9 cellular contexts compared by ENCODE assay signal in the genomic region with DNA sequence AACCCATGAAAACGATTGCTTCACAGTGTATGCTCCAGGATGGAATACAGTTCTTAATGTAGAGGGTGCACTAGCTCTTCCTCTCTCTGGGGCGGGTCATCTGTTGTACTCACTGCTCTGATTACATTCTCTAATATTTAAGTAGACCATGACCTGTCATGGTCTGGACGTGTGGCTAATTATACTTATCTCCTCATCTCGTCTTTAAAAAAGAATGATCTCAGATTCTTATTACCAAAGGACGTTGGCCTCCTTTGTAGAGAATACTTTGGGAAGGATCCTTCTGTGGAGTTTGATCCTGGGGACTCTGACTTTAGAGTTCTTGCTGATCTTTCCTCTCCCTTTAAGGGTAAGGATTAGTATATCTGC. TPM values are rescaled to one million over a fixed set of nuclear protein-coding genes. Genes with fewer than 3 reads are reported as not detected.
A peak's percentile ranks its signal among the peaks of the same experiment; 100 is the strongest.
DNase-seq lines count a peak whose midpoint lies in the region; ATAC-seq and TF ChIP-seq lines count a peak whose summit lies in the region.
"Had no signal": no experiment of that assay in that cellular context is flagged by ENCODE, and none has a peak within 500 bp of the region (broad histone marks: within the 10 kb centered on the region; RNA-seq: fewer than 3 reads in every experiment).

No MANE protein-coding gene starts in this region.

- no peaks in the 10 kb centered on the region for H3K9me3 Mint-ChIP-seq in activated B cell treated with CpG ODN at 0.5 μM for 24 hours
- no peaks in the 10 kb centered on the region for H3K9me3 Mint-ChIP-seq in CD8-positive, alpha-beta T cell

- no peak for TF ChIP-seq POLR2A in HCT116 (IDR thresholded peaks at IDR 0.05; ENCODE audit: borderline replicate concordance, extremely low read depth, insufficient read depth, insufficient read length)

- DNase-seq in HCT116 (ENCODE audit: low read depth, low spot score) = no peak
- no peak for DNase-seq in activated B cell treated with CpG ODN at 0.5 μM for 24 hours
- DNase-seq in stimulated activated naive CD4-positive, alpha-beta T cell treated with Interleukin-2 at 50 U/mL for 16 hours (lab: John Stamatoyannopoulos, UW) = no peak
- no peak for DNase-seq in GM10266 (ENCODE audit: extremely low spot score)
- DNase-seq in CD8-positive, alpha-beta T cell = no peak
- DNase-seq: T1000 had no signal

- no peaks in the 10 kb centered on the region for H3K9me2 ChIP-seq in HCT116 (ENCODE audit: insufficient read depth)

- H3K27ac Mint-ChIP-seq in activated B cell treated with CpG ODN at 0.5 μM for 24 hours = peak overlapping the region; percentile 68
- no peak overlapping the region for H3K27ac Mint-ChIP-seq in CD8-positive, alpha-beta T cell

- no peaks in the 10 kb centered on the region for H3K9me3 ChIP-seq in HCT116 (ENCODE audit: control insufficient read depth in 1 of 2, insufficient read depth in 1 of 2, low read depth in 1 of 2, low read length in 2 of 2)
- H3K9me3 ChIP-seq in iPS-18c (ENCODE audit: control insufficient read depth, insufficient read depth, low read length) = peaks cover 2% of the 10 kb centered on the region
- H3K9me3 ChIP-seq in skeletal muscle tissue (ENCODE audit: control insufficient read depth in 3 of 3, low read length in 3 of 3) = no peaks in the 10 kb centered on the region
- H3K9me3 ChIP-seq in CD8-positive, alpha-beta T cell (ENCODE audit: low read length) = no peaks in the 10 kb centered on the region

- peaks cover 9% of the 10 kb centered on the region for H3K36me3 Mint-ChIP-seq in activated B cell treated with CpG ODN at 0.5 μM for 24 hours (ENCODE audit: low read depth)
- H3K36me3 Mint-ChIP-seq in CD8-positive, alpha-beta T cell = peaks cover 7% of the 10 kb centered on the region

- H3K27me3 ChIP-seq in HCT116 (ENCODE audit: insufficient read depth, low read length) (no peaks in the 10 kb centered on the region), skeletal muscle tissue (ENCODE audit: control insufficient read depth in 3 of 3, insufficient read depth in 3 of 3, low read length in 3 of 3) (no peaks in the 10 kb centered on the region)
- no peaks in the 10 kb centered on the region for H3K27me3 ChIP-seq in CD8-positive, alpha-beta T cell (ENCODE audit: insufficient read depth, low read length)

- H3K4me3 Mint-ChIP-seq in activated B cell treated with CpG ODN at 0.5 μM for 24 hours = no peak overlapping the region
- no peak overlapping the region for H3K4me3 Mint-ChIP-seq in CD8-positive, alpha-beta T cell

- no TSS peak for BruUV-seq in HCT116 (replicated peaks; lab: Mats Ljungman, UMichigan)

- H3K4me1 Mint-ChIP-seq in activated B cell treated with CpG ODN at 0.5 μM for 24 hours = peaks cover 84% of the 10 kb centered on the region
- H3K4me1 Mint-ChIP-seq in CD8-positive, alpha-beta T cell (ENCODE audit: low read depth) = peaks cover 38% of the 10 kb centered on the region

- RAD21 ChIA-PET in HCT116 (lab: Charles Lee; ENCODE audit: low non-redundant PET in 1 of 2, low total read pairs in 2 of 2, uncharacterized antibody in 2 of 2, unreplicated experiment in 2 of 2) = no interaction called here

- no peak for TF ChIP-seq RAD21 in HCT116 (IDR thresholded peaks at IDR 0.05; ENCODE audit: low read depth)

- H3K4me3 ChIP-seq in HCT116 (replicated peaks in 1 of 2; ENCODE audit: low read depth in 1 of 2, low read length in 2 of 2) = peak overlapping the region in 1 of 2 experiments; percentile 23; a peak in 2 of 4 replicates
- H3K4me3 ChIP-seq in iPS-18c (ENCODE audit: insufficient read depth, low read depth, low read length) = 0 out of 2 replicates have a peak overlapping the region, but pooled peaks have one; percentile 36
- H3K4me3 ChIP-seq in skeletal muscle tissue (ENCODE audit: low read length in 3 of 3) = peak overlapping the region; percentile 35 to 69 (median 64)
- no peak overlapping the region for H3K4me3 ChIP-seq in CD8-positive, alpha-beta T cell (ENCODE audit: low read depth, low read length)

- H3K9ac ChIP-seq in HCT116 (ENCODE audit: low read length) (peak overlapping the region; percentile 28; the same call in 1 of the 2 replicates), skeletal muscle tissue (ENCODE audit: low read depth in 1 of 3, low read length in 3 of 3) (peak overlapping the region; percentile 54 to 75 (median 74))

- peaks cover 74% of the 10 kb centered on the region for H3K79me2 ChIP-seq in HCT116 (ENCODE audit: insufficient read depth, low read length)

- H3K4me2 ChIP-seq in HCT116 (ENCODE audit: low read length) = peak overlapping the region; percentile 65

- intact Hi-C loops in HCT116 (cut with micrococcal nuclease) = no loop called here
- intact Hi-C loops in activated B cell treated with CpG ODN at 0.5 μM for 24 hours (cut with micrococcal nuclease) = no loop called here
- intact Hi-C loops in CD8-positive, alpha-beta T cell (cut with DNase I, micrococcal nuclease) = no loop called here

- H3K4me1 ChIP-seq in HCT116 (ENCODE audit: control insufficient read depth in 1 of 2, insufficient read depth in 2 of 2, low read length in 2 of 2) (peaks cover 36 to 41% of the 10 kb centered on the region in 2 experiments), skeletal muscle tissue (ENCODE audit: control insufficient read depth in 3 of 3, insufficient read depth in 3 of 3, low read length in 3 of 3) (peaks cover 27 to 37% (median 36%) of the 10 kb centered on the region in 3 donors)
- H3K4me1 ChIP-seq in CD8-positive, alpha-beta T cell (ENCODE audit: insufficient read depth, low read length) = no peaks in the 10 kb centered on the region

- ATAC-seq in HCT116 = peak; percentile 24; the same call in 1 of the 2 replicates
- ATAC-seq in activated B cell treated with CpG ODN at 0.5 μM for 24 hours (ENCODE audit: low read depth) = no peak
- no peak for ATAC-seq in GM18511 (IDR thresholded peaks at IDR 0.05; ENCODE audit: unreplicated experiment)
- ATAC-seq in CD8-positive, alpha-beta T cell = no peak

- CTCF ChIA-PET in HCT116 (lab: Charles Lee) = no interaction called here
- CTCF ChIA-PET in activated B cell treated with CpG ODN at 0.5 μM for 24 hours (lab: Charles Lee) = interaction anchor here (1.3 kb wide), 1 partner anchor 10 kb away, joined by 3 read pairs; no protein-coding TSS in a partner anchor
- CTCF ChIA-PET in CD8-positive, alpha-beta T cell (lab: Charles Lee) = no interaction called here

- H3K27ac ChIP-seq in HCT116 (ENCODE audit: low read depth, low read length) (peak overlapping the region; percentile 44), skeletal muscle tissue (ENCODE audit: low read depth, low read length) (peak overlapping the region; percentile 85)
- H3K27ac ChIP-seq in CD8-positive, alpha-beta T cell (ENCODE audit: low read depth, low read length) = no peak overlapping the region

- H4K20me1 ChIP-seq in HCT116 (ENCODE audit: insufficient read depth) = 0 out of 2 replicates have a peak, but pooled peaks cover 5% of the 10 kb centered on the region

- POLR2A ChIA-PET in HCT116 (lab: Charles Lee) (no interaction called here), activated B cell treated with CpG ODN at 0.5 μM for 24 hours (lab: Charles Lee) (interaction anchor here (0.8 to 1.3 kb wide), 2 partner anchors 15 to 19 kb away, joined by 3 to 4 read pairs; no protein-coding TSS in a partner anchor)
- POLR2A ChIA-PET in CD8-positive, alpha-beta T cell (lab: Charles Lee) = interaction anchor here (1.1 kb wide), 1 partner anchor 16 kb away, joined by 3 read pairs; no protein-coding TSS in a partner anchor

- no peak overlapping the region for H2AFZ ChIP-seq in HCT116 (ENCODE audit: low read depth, low read length, poor library complexity, severe bottlenecking)

- H3K27me3 Mint-ChIP-seq in activated B cell treated with CpG ODN at 0.5 μM for 24 hours = no peaks in the 10 kb centered on the region
- H3K27me3 Mint-ChIP-seq in CD8-positive, alpha-beta T cell (ENCODE audit: low read depth) = no peaks in the 10 kb centered on the region

- no peak for TF ChIP-seq CTCF in HCT116 (IDR thresholded peaks at IDR 0.05 in 2 of 3, conservative IDR thresholded peaks at IDR 0.05 in 1 of 3; ENCODE audit: borderline replicate concordance in 1 of 3, insufficient read depth in 1 of 3, low read depth in 2 of 3, low read length in 2 of 3)
- no peak for TF ChIP-seq CTCF in activated B cell treated with CpG ODN at 0.5 μM for 24 hours (IDR thresholded peaks at IDR 0.05)
- TF ChIP-seq CTCF in GM10266 (IDR thresholded peaks at IDR 0.05; ENCODE audit: control insufficient read depth, insufficient read depth, low read depth, missing control alignments) = no peak
- no peak for TF ChIP-seq CTCF in CD8-positive, alpha-beta T cell (IDR thresholded peaks at IDR 0.05)

- H3K36me3 ChIP-seq in HCT116 (ENCODE audit: control insufficient read depth in 1 of 2, insufficient read depth in 2 of 2, low read length in 2 of 2) (no peaks in the 10 kb centered on the region), skeletal muscle tissue (ENCODE audit: control insufficient read depth in 3 of 3, insufficient read depth in 3 of 3, low read length in 3 of 3) (no peaks in the 10 kb centered on the region)
- no peaks in the 10 kb centered on the region for H3K36me3 ChIP-seq in CD8-positive, alpha-beta T cell (ENCODE audit: insufficient read depth, low read length)

TF ChIP-seq in HCT116, 20 proteins besides CTCF, POLR2A, EP300 and RAD21:
- TF ChIP-seq, protein P1, sequence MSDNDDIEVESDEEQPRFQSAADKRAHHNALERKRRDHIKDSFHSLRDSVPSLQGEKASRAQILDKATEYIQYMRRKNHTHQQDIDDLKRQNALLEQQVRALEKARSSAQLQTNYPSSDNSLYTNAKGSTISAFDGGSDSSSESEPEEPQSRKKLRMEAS (IDR thresholded peaks at IDR 0.05) = no peak

RNA-seq across cellular contexts. Expression of gene TRAK1, which starts 48.4 kb away (rescaled TPM):
- total RNA-seq in HCT116 (2021; ENCODE audit: unreplicated experiment) = 25.9 TPM
- polyA plus RNA-seq in HCT116 (2012) = 16.2 and 17.2 TPM in 2 replicates
- total RNA-seq in activated B cell treated with CpG ODN at 0.5 μM for 24 hours = 54.5 and 58.4 TPM in 2 replicates
- total RNA-seq in skeletal muscle tissue = 57.9 TPM
- total RNA-seq in CD8-positive, alpha-beta T cell = 10 to 100 TPM; 21.6 to 22.8 TPM
